Comparison of ENCODE assay signal across 8 cellular contexts in genomic region chr20:59007758-59008511, GRCh38. TPM values are rescaled to one million over a fixed set of nuclear protein-coding genes. Genes with fewer than 3 reads are reported as not detected.
DNase-seq lines count a peak whose midpoint lies in the region; ATAC-seq and TF ChIP-seq lines count a peak whose summit lies in the region.

No MANE protein-coding gene starts in this region.

- H3K4me3 Mint-ChIP-seq in CD14-positive monocyte: peak overlapping the region; percentile 89 to 95
- H3K4me3 Mint-ChIP-seq in activated CD8-positive, alpha-beta T cell treated with anti-CD3 and anti-CD28 coated beads, Interleukin-2, amount 10 ng/mL, durations not matched to agents 7 days and 5 days: peak overlapping the region; percentile 67

- peak overlapping the region; percentile 96 to 99 (median 98) for H3K27ac Mint-ChIP-seq in CD14-positive monocyte
- H3K27ac Mint-ChIP-seq in activated CD8-positive, alpha-beta T cell treated with anti-CD3 and anti-CD28 coated beads, Interleukin-2, amount 10 ng/mL, durations not matched to agents 7 days and 5 days: no peak overlapping the region

- H3K4me3 ChIP-seq in testis: peak overlapping the region in 1 of 2 donors; percentile 70

- peaks cover 9% of the 10 kb centered on the region for H3K4me1 ChIP-seq in testis

- 71 to 83% methylated on average over 16 to 20 of the region's 20 CpGs for WGBS in testis, 2 donors

- H3K9me3 Mint-ChIP-seq in CD14-positive monocyte: no peaks in the 10 kb centered on the region
- no peaks in the 10 kb centered on the region for H3K9me3 Mint-ChIP-seq in activated CD8-positive, alpha-beta T cell treated with anti-CD3 and anti-CD28 coated beads, Interleukin-2, amount 10 ng/mL, durations not matched to agents 7 days and 5 days (ENCODE audit: insufficient read depth)

- CTCF ChIA-PET in activated CD8-positive, alpha-beta T cell treated with anti-CD3 and anti-CD28 coated beads, Interleukin-2, amount 10 ng/mL, durations not matched to agents 7 days and 5 days (lab: Charles Lee): interaction anchor here (0.9 to 2.0 kb wide), 2 partner anchors 24 to 200 kb away, joined by 5 to 6 read pairs; partner anchors contain the start of gene ATP5F1E

- DNase-seq in CD14-positive monocyte (ENCODE audit: low spot score) (peak; percentile 93), kidney tubule cell (ENCODE audit: low spot score) (peak; percentile 91), testis (no peak), OCI-M2 (lab: John Stamatoyannopoulos, UW; ENCODE audit: unreplicated experiment) (no peak), DMS53 (lab: John Stamatoyannopoulos, UW) (no peak)
- no peak for DNase-seq in activated CD8-positive, alpha-beta T cell treated with anti-CD3 and anti-CD28 coated beads, Interleukin-2, amount 10 ng/mL, durations not matched to agents 7 days and 5 days

- TF ChIP-seq POLR2A in testis (IDR thresholded peaks at IDR 0.05): no peak

- POLR2A ChIA-PET in activated CD8-positive, alpha-beta T cell treated with anti-CD3 and anti-CD28 coated beads, Interleukin-2, amount 10 ng/mL, durations not matched to agents 7 days and 5 days (lab: Charles Lee): interaction anchor here (0.5 to 1.5 kb wide), 3 partner anchors 24 to 119 kb away, joined by 3 to 7 read pairs (median 4); partner anchors contain the start of gene ATP5F1E

- TF ChIP-seq CTCF in CD14-positive monocyte (IDR thresholded peaks at IDR 0.05) (no peak), testis (IDR thresholded peaks at IDR 0.05) (no peak)

- H3K4me1 Mint-ChIP-seq in CD14-positive monocyte: peaks cover 52% of the 10 kb centered on the region
- peaks cover 67% of the 10 kb centered on the region for H3K4me1 Mint-ChIP-seq in activated CD8-positive, alpha-beta T cell treated with anti-CD3 and anti-CD28 coated beads, Interleukin-2, amount 10 ng/mL, durations not matched to agents 7 days and 5 days (ENCODE audit: low read depth)

- no peaks in the 10 kb centered on the region for H3K9me3 ChIP-seq in testis

- peaks cover 14 to 18% of the 10 kb centered on the region in 2 donors for H3K36me3 Mint-ChIP-seq in CD14-positive monocyte
- peaks cover 7% of the 10 kb centered on the region for H3K36me3 Mint-ChIP-seq in activated CD8-positive, alpha-beta T cell treated with anti-CD3 and anti-CD28 coated beads, Interleukin-2, amount 10 ng/mL, durations not matched to agents 7 days and 5 days (ENCODE audit: low read depth)

- intact Hi-C loops in CD14-positive monocyte (cut with micrococcal nuclease): loop anchor here (2.0 to 10.0 kb wide), 4 partner anchors 25 to 123 kb away; partner anchors contain the start of gene ATP5F1E (in 1 of the 2)
- intact Hi-C loops in testis (cut with DNase I; ENCODE audit: low total_unique reads): no loop called here

- peak overlapping the region; percentile 45 to 68 for H3K27ac ChIP-seq in testis

- H3K27me3 Mint-ChIP-seq in CD14-positive monocyte (ENCODE audit: low read depth in 3 of 3): peaks cover 1 to 6% (median 4%) of the 10 kb centered on the region in 3 donors
- no peaks in the 10 kb centered on the region for H3K27me3 Mint-ChIP-seq in activated CD8-positive, alpha-beta T cell treated with anti-CD3 and anti-CD28 coated beads, Interleukin-2, amount 10 ng/mL, durations not matched to agents 7 days and 5 days (ENCODE audit: low read depth)

- H3K27me3 ChIP-seq in testis: no peaks in the 10 kb centered on the region

- ATAC-seq in GM19395 (IDR thresholded peaks at IDR 0.05; ENCODE audit: unreplicated experiment) (peak; percentile 44), HG03439 (IDR thresholded peaks at IDR 0.05; ENCODE audit: unreplicated experiment) (peak; percentile 37)
- ATAC-seq in activated CD8-positive, alpha-beta T cell treated with anti-CD3 and anti-CD28 coated beads, Interleukin-2, amount 10 ng/mL, durations not matched to agents 7 days and 5 days: no peak

- H3K36me3 ChIP-seq in testis (ENCODE audit: low read depth, missing control alignments): no peaks in the 10 kb centered on the region

RNA-seq across cellular contexts. Expression of gene CTSZ, which starts 0.9 kb away (rescaled TPM):
- polyA plus RNA-seq in CD14-positive monocyte (10 to 100 TPM; 62.6 to 86.4 TPM), testis (ENCODE audit: insufficient read depth, low read depth, low replicate concordance) (120 TPM)
- total RNA-seq in activated CD8-positive, alpha-beta T cell treated with anti-CD3 and anti-CD28 coated beads, Interleukin-2, amount 10 ng/mL, durations not matched to agents 7 days and 5 days: 10 to 100 TPM; 42.4 to 44.0 TPM
- total RNA-seq in testis: 10 to 100 TPM; 49.4 to 77.4 TPM

RNA-seq across cellular contexts. Expression of gene TUBB1, which starts 11.3 kb away (rescaled TPM):
- polyA plus RNA-seq in CD14-positive monocyte: 1 to 10 TPM; 2.4 to 3.1 TPM
- total RNA-seq in activated CD8-positive, alpha-beta T cell treated with anti-CD3 and anti-CD28 coated beads, Interleukin-2, amount 10 ng/mL, durations not matched to agents 7 days and 5 days: not detected
- total RNA-seq in testis: under 1 TPM; 0.25 to 0.55 TPM
- 1.3 TPM for polyA plus RNA-seq in testis (ENCODE audit: insufficient read depth, low read depth, low replicate concordance)

RNA-seq across cellular contexts. Expression of gene ATP5F1E, which starts 24.2 kb away (rescaled TPM):
- polyA plus RNA-seq in CD14-positive monocyte: 100 to 1,000 TPM; 102 to 105 TPM
- 10 to 100 TPM; 97.8 to 98.8 TPM for total RNA-seq in activated CD8-positive, alpha-beta T cell treated with anti-CD3 and anti-CD28 coated beads, Interleukin-2, amount 10 ng/mL, durations not matched to agents 7 days and 5 days
- total RNA-seq in testis: 10 to 100 TPM; 24.6 to 25.5 TPM
- polyA plus RNA-seq in testis (ENCODE audit: insufficient read depth, low read depth, low replicate concordance): 76.0 TPM

RNA-seq across cellular contexts. Expression of gene NELFCD, which starts 26.9 kb away (rescaled TPM):
- polyA plus RNA-seq in CD14-positive monocyte (10 to 100 TPM; 49.0 to 50.1 TPM), testis (ENCODE audit: insufficient read depth, low read depth, low replicate concordance) (105 TPM)
- total RNA-seq in activated CD8-positive, alpha-beta T cell treated with anti-CD3 and anti-CD28 coated beads, Interleukin-2, amount 10 ng/mL, durations not matched to agents 7 days and 5 days: 10 to 100 TPM; 89.0 to 89.5 TPM
- 100 to 1,000 TPM; 103 to 123 TPM for total RNA-seq in testis

RNA-seq across cellular contexts. Expression of gene PRELID3B, which starts 34.7 kb away (rescaled TPM):
- 10 to 100 TPM; 16.9 to 21.0 TPM for polyA plus RNA-seq in CD14-positive monocyte
- 10 to 100 TPM; 80.1 to 81.6 TPM for total RNA-seq in activated CD8-positive, alpha-beta T cell treated with anti-CD3 and anti-CD28 coated beads, Interleukin-2, amount 10 ng/mL, durations not matched to agents 7 days and 5 days
- total RNA-seq in testis: 10 to 100 TPM; 29.1 to 35.3 TPM
- polyA plus RNA-seq in testis (ENCODE audit: insufficient read depth, low read depth, low replicate concordance): 54.3 TPM

Comparison
In these comparisons a context has a peak if more than half of its experiments do, and no peak if none do; other contexts are left out.
1. DNase-seq: peak in CD14-positive monocyte (single experiment) and kidney tubule cell (single experiment); none in activated CD8-positive, alpha-beta T cell treated with anti-CD3 and anti-CD28 coated beads, Interleukin-2, amount 10 ng/mL, durations not matched to agents 7 days and 5 days (single experiment), testis (single experiment), OCI-M2 (single experiment) and DMS53 (single experiment).